Comparison of ENCODE assay signal across 14 cellular contexts in genomic region chr12:89472508-89472907, GRCh38. TPM values are rescaled to one million over a fixed set of nuclear protein-coding genes. Genes with fewer than 3 reads are reported as not detected.
A peak's percentile ranks its signal among the peaks of the same experiment; 100 is the strongest.
DNase-seq lines count a peak whose midpoint lies in the region; ATAC-seq, FAIRE-seq and TF ChIP-seq lines count a peak whose summit lies in the region.
"Had no signal": no experiment of that assay in that cellular context is flagged by ENCODE, and none has a peak within 500 bp of the region (broad histone marks: within the 10 kb centered on the region; RNA-seq: fewer than 3 reads in every experiment).

No MANE protein-coding gene starts in this region.

- H3K27ac Mint-ChIP-seq in chondrocyte (ENCODE audit: unreplicated experiment): peak overlapping the region; percentile 89
- H3K27ac Mint-ChIP-seq: activated CD4-positive, alpha-beta T cell treated with anti-CD3 and anti-CD28 coated beads, Interleukin-2, amount 10 ng/mL, durations not matched to agents 7 days and 5 days; activated naive CD4-positive, alpha-beta T cell treated with anti-CD3 and anti-CD28 coated beads, Interleukin-2, amount 10 ng/mL, durations not matched to agents 7 days and 5 days had no signal

- H3K4me1 Mint-ChIP-seq in chondrocyte (ENCODE audit: low read depth): peaks cover 16% of the 10 kb centered on the region

- no peaks in the 10 kb centered on the region for H3K9me3 Mint-ChIP-seq in chondrocyte (ENCODE audit: low read depth)
- H3K9me3 Mint-ChIP-seq: activated CD4-positive, alpha-beta T cell treated with anti-CD3 and anti-CD28 coated beads, Interleukin-2, amount 10 ng/mL, durations not matched to agents 7 days and 5 days; activated naive CD4-positive, alpha-beta T cell treated with anti-CD3 and anti-CD28 coated beads, Interleukin-2, amount 10 ng/mL, durations not matched to agents 7 days and 5 days had no signal

- H3K27me3 ChIP-seq in neuron (ENCODE audit: insufficient read depth, low read length): no peaks in the 10 kb centered on the region
- H3K27me3 ChIP-seq: testis had no signal

- ATAC-seq in GM18502 (IDR thresholded peaks at IDR 0.05; ENCODE audit: poor library complexity, unreplicated experiment): no peak
- no peak for ATAC-seq in HG02759 (IDR thresholded peaks at IDR 0.05; ENCODE audit: unreplicated experiment)

- H3K27me3 Mint-ChIP-seq in chondrocyte (ENCODE audit: low read depth): no peaks in the 10 kb centered on the region
- H3K27me3 Mint-ChIP-seq: activated CD4-positive, alpha-beta T cell treated with anti-CD3 and anti-CD28 coated beads, Interleukin-2, amount 10 ng/mL, durations not matched to agents 7 days and 5 days; activated naive CD4-positive, alpha-beta T cell treated with anti-CD3 and anti-CD28 coated beads, Interleukin-2, amount 10 ng/mL, durations not matched to agents 7 days and 5 days had no signal

- FAIRE-seq in RCC 7860 (lab: Jason Lieb, UNC): no peak

- peak overlapping the region; percentile 5 for H2AFZ ChIP-seq in neuron (ENCODE audit: low read depth, low read length)

- DNase-seq in ELR (ENCODE audit: low read depth) (peak; percentile 76), RCC 7860 (ENCODE audit: low spot score) (peak; percentile 10), chondrocyte (ENCODE audit: low spot score) (no peak), GOT3 (lab: John Stamatoyannopoulos, UW) (no peak)
- DNase-seq: activated CD4-positive, alpha-beta T cell treated with anti-CD3 and anti-CD28 coated beads, Interleukin-2, amount 10 ng/mL, durations not matched to agents 7 days and 5 days; activated naive CD4-positive, alpha-beta T cell treated with anti-CD3 and anti-CD28 coated beads, Interleukin-2, amount 10 ng/mL, durations not matched to agents 7 days and 5 days; cortex of kidney; kidney glomerular epithelial cell; NCI-H2107; SW 1271; testis had no signal

- H3K36me3 Mint-ChIP-seq in chondrocyte (ENCODE audit: low read depth): peaks cover under 1% of the 10 kb centered on the region

- no peak for TF ChIP-seq CTCF in chondrocyte (IDR thresholded peaks at IDR 0.05)

- no peak overlapping the region for H3K4me3 Mint-ChIP-seq in chondrocyte (ENCODE audit: unreplicated experiment)
- H3K4me3 Mint-ChIP-seq: activated CD4-positive, alpha-beta T cell treated with anti-CD3 and anti-CD28 coated beads, Interleukin-2, amount 10 ng/mL, durations not matched to agents 7 days and 5 days; activated naive CD4-positive, alpha-beta T cell treated with anti-CD3 and anti-CD28 coated beads, Interleukin-2, amount 10 ng/mL, durations not matched to agents 7 days and 5 days had no signal

- H3K9me3 ChIP-seq in neuron (ENCODE audit: low read length): no peaks in the 10 kb centered on the region
- H3K9me3 ChIP-seq: testis had no signal

- no peak overlapping the region for H3K4me3 ChIP-seq in neuron (ENCODE audit: low read length)
- H3K4me3 ChIP-seq: testis had no signal

- H3K4me1 ChIP-seq in neuron (ENCODE audit: insufficient read depth, low read length): peaks cover 4% of the 10 kb centered on the region
- H3K4me1 ChIP-seq: testis had no signal

- peaks cover 3% of the 10 kb centered on the region for H3K36me3 ChIP-seq in neuron (ENCODE audit: insufficient read depth, low read length)

RNA-seq across cellular contexts. Expression of gene GALNT4, which starts 52.1 kb away (rescaled TPM):
- 3.6 to 4.9 TPM (median 3.9 TPM) in 3 replicates for total RNA-seq in chondrocyte

RNA-seq across cellular contexts. Expression of gene POC1B, which starts 53.3 kb away (rescaled TPM):
- 10.4 to 12.2 TPM (median 11.0 TPM) in 3 replicates for total RNA-seq in chondrocyte

Comparison
In these comparisons a context has a peak if more than half of its experiments do, and no peak if none do; other contexts are left out.
1. DNase-seq: peak in ELR (single experiment) and RCC 7860 (single experiment); none in chondrocyte (single experiment) and GOT3 (single experiment).